ENCODE assay signal across 8 cellular contexts in the genomic region with DNA sequence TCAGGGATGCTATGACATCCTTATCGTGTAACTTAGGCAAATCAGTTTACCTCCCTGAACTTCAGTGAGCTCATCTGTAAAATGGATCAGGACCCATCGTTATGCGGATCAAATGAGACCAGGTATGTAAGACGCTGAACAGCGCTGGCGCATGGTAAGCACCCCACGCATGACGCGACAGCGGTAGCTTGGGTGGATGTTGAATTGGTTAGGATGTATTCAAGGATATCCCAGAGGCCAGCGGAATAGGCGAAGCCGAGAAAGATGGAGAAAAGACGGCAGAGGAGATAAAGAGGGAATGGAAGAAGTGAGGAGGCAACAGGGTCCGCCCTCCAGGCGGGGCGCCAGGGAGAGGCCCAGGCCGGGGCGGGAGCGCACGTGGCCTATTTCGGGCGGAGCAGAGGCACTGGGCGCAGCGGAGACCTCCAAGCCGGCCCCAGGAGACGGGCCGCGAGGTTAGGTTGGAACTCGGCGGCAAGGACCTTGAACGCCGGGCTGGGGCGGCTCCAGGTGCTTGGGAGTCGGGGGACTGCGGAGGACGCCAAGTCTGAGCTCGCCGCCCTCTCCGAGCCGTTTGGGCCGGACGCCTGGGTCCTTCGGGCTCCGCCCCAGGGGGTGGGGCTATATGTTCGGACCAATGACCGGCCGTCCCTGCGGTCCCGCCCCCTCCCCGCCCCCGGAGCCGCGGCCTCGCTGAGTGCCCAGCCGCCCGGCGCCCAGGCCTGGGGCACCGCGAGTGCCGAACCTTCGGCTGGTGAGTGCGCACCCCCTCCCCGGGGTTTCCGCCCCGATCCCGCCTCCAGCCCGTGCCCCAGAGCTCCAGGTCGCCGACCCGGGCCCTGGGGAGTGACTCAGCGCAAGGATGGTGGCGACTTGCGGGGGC. TPM values are rescaled to one million over a fixed set of nuclear protein-coding genes. Genes with fewer than 3 reads are reported as not detected.
DNase-seq lines count a peak whose midpoint lies in the region; ATAC-seq and TF ChIP-seq lines count a peak whose summit lies in the region.

Gene ZNF771, plus strand, starts transcription at position 696 of the 883 bp plus-strand sequence. CDS start 448 bp downstream, outside the sequence.

- H3K4me2 ChIP-seq in HCT116 (ENCODE audit: low read length) (peak within 1 kb of the TSS; percentile 88), SU-DHL-6 (ENCODE audit: low read depth, low read length, poor library complexity, severe bottlenecking) (peak within 1 kb of the TSS; percentile 75)

- no peaks in the 10 kb centered on the region for H3K9me3 Mint-ChIP-seq in activated naive CD8-positive, alpha-beta T cell treated with anti-CD3 and anti-CD28 coated beads, Interleukin-2, amount 50 U/mL, for 24 hours

- POLR2A ChIA-PET in HCT116 (lab: Charles Lee): interaction anchor here (1.3 to 2.7 kb wide), 5 partner anchors 10 to 72 kb away, joined by 3 to 10 read pairs (median 9); partner anchors contain the start of genes TBC1D10B and ZNF48

- H3K4me1 ChIP-seq in HCT116 (ENCODE audit: control insufficient read depth in 1 of 2, insufficient read depth in 2 of 2, low read length in 2 of 2) (peaks cover 18 to 26% of the 10 kb centered on the region in 2 experiments), transverse colon (peaks cover 12 to 30% (median 23%) of the 10 kb centered on the region in 4 donors)

- TF ChIP-seq POLR2A in HCT116 (IDR thresholded peaks at IDR 0.05; ENCODE audit: borderline replicate concordance, extremely low read depth, insufficient read depth, insufficient read length): peak; percentile 35
- TF ChIP-seq POLR2A in transverse colon (IDR thresholded peaks at IDR 0.05): peak; percentile 66

- H3K27me3 Mint-ChIP-seq in activated naive CD8-positive, alpha-beta T cell treated with anti-CD3 and anti-CD28 coated beads, Interleukin-2, amount 50 U/mL, for 24 hours: no peaks in the 10 kb centered on the region

- TF ChIP-seq RAD21 in HCT116 (IDR thresholded peaks at IDR 0.05; ENCODE audit: low read depth): no peak

- DNase-seq in HCT116 (ENCODE audit: low read depth, low spot score) (peak; percentile 73), MV-4-11 (lab: John Stamatoyannopoulos, UW) (peak; percentile 80), cardiac septum (ENCODE audit: low spot score) (peak; percentile 97), posterior cingulate gyrus (peak; percentile 89 to 99 (median 94)), transverse colon (peak; percentile 96)
- peak; percentile 96 for DNase-seq in activated naive CD8-positive, alpha-beta T cell treated with anti-CD3 and anti-CD28 coated beads, Interleukin-2, amount 50 U/mL, for 24 hours

- intact Hi-C loops in HCT116 (cut with micrococcal nuclease) (loop anchor here (5.0 kb wide), 1 partner anchor 315 kb away; the partner anchor contains the start of gene TBX6), cardiac septum (cut with DNase I) (loop anchor here (2.0 kb wide), 1 partner anchor 28 kb away; no protein-coding TSS in a partner anchor), posterior cingulate gyrus (cut with DNase I) (loop anchor here (1.0 to 5.0 kb wide), 2 partner anchors 12 to 40 kb away; partner anchors contain the start of gene ZNF48), transverse colon (cut with DNase I; ENCODE audit: low total_unique reads) (no loop called here)

- H3K36me3 ChIP-seq in HCT116 (ENCODE audit: control insufficient read depth in 1 of 2, insufficient read depth in 2 of 2, low read length in 2 of 2): peaks cover 2 to 9% of the 10 kb centered on the region in 2 experiments; a peak in 1 of 4 replicates
- H3K36me3 ChIP-seq in SU-DHL-6 (ENCODE audit: low read length): no peaks in the 10 kb centered on the region
- no peaks in the 10 kb centered on the region for H3K36me3 ChIP-seq in transverse colon

- ATAC-seq in HCT116: peak; percentile 87
- peak; percentile 84 for ATAC-seq in activated naive CD8-positive, alpha-beta T cell treated with anti-CD3 and anti-CD28 coated beads, Interleukin-2, amount 50 U/mL, for 24 hours

- H3K9ac ChIP-seq in HCT116 (ENCODE audit: low read length) (peak within 1 kb of the TSS; percentile 88), SU-DHL-6 (ENCODE audit: low read length) (peak within 1 kb of the TSS; percentile 72)

- peak within 1 kb of the TSS; percentile 87 for H3K27ac ChIP-seq in HCT116 (ENCODE audit: low read depth, low read length)
- H3K27ac ChIP-seq in SU-DHL-6 (ENCODE audit: low read depth, low read length): peak within 1 kb of the TSS; percentile 73
- H3K27ac ChIP-seq in transverse colon: peak within 1 kb of the TSS; percentile 77 to 95 (median 90)

- CTCF ChIA-PET in HCT116 (lab: Charles Lee): interaction anchor here (0.9 to 1.7 kb wide), 8 partner anchors 11 to 315 kb away, joined by 3 to 5 read pairs (median 4); partner anchors contain the start of genes DCTPP1, PRR14, TBX6 and ZNF48

- BruUV-seq in HCT116 (replicated peaks; lab: Mats Ljungman, UMichigan): TSS peak; percentile 85

- no peaks in the 10 kb centered on the region for H3K9me2 ChIP-seq in HCT116 (ENCODE audit: insufficient read depth)
- H3K9me2 ChIP-seq in SU-DHL-6 (replicated peaks; ENCODE audit: insufficient read depth, low read length): no peaks in the 10 kb centered on the region

- peak within 1 kb of the TSS; percentile 98 for H3K27ac Mint-ChIP-seq in activated naive CD8-positive, alpha-beta T cell treated with anti-CD3 and anti-CD28 coated beads, Interleukin-2, amount 50 U/mL, for 24 hours

- 0 to 2% methylated on average over 14 to 46 of the region's 74 CpGs for WGBS in transverse colon (ENCODE audit: low coverage in 1 of 2), 2 donors

- H3K79me2 ChIP-seq in HCT116 (ENCODE audit: insufficient read depth, low read length) (peaks cover 29% of the 10 kb centered on the region), SU-DHL-6 (ENCODE audit: insufficient read depth, low read length) (no peaks in the 10 kb centered on the region)

- H2AFZ ChIP-seq in HCT116 (ENCODE audit: low read depth, low read length, poor library complexity, severe bottlenecking) (peak within 1 kb of the TSS; percentile 5), SU-DHL-6 (ENCODE audit: low read depth, low read length, severe bottlenecking) (peak within 1 kb of the TSS; percentile 13)

- peaks cover 9% of the 10 kb centered on the region for H3K36me3 Mint-ChIP-seq in activated naive CD8-positive, alpha-beta T cell treated with anti-CD3 and anti-CD28 coated beads, Interleukin-2, amount 50 U/mL, for 24 hours (ENCODE audit: low read depth)

- H3K27me3 ChIP-seq in HCT116 (ENCODE audit: insufficient read depth, low read length) (no peaks in the 10 kb centered on the region), SU-DHL-6 (ENCODE audit: low read length) (no peaks in the 10 kb centered on the region), transverse colon (no peaks in the 10 kb centered on the region)

- in situ Hi-C loops in transverse colon (cut with MboI; ENCODE audit: low pct_ligation_motif_present in 1 of 4, low pct_unique_long_range_greater_than_20kb in 1 of 4, low sequenced_read_pairs in 3 of 4): loop anchor here (25.0 kb wide), 2 partner anchors 295 to 320 kb away; partner anchors contain the start of genes GDPD3 (in 2 of the 4), MAPK3 (in 2 of the 4), PPP4C (in 2 of the 4) and TBX6 (in 2 of the 4)

- H4K20me1 ChIP-seq in HCT116 (ENCODE audit: insufficient read depth) (no peaks in the 10 kb centered on the region), SU-DHL-6 (ENCODE audit: low read depth, low read length) (no peaks in the 10 kb centered on the region)

- H3K4me3 ChIP-seq in GM08714 (ENCODE audit: low read length) (peak within 1 kb of the TSS; percentile 94), HCT116 (replicated peaks in 1 of 2; ENCODE audit: low read depth in 1 of 2, low read length in 2 of 2) (peak within 1 kb of the TSS; percentile 80 to 93), SU-DHL-6 (ENCODE audit: insufficient read depth, low read length, poor library complexity, severe bottlenecking) (peak within 1 kb of the TSS; percentile 96), transverse colon (peak within 1 kb of the TSS; percentile 45 to 75 (median 60))

- no peak for TF ChIP-seq EP300 in transverse colon (IDR thresholded peaks at IDR 0.05; ENCODE audit: low read depth)

- peaks cover 33% of the 10 kb centered on the region for H3K4me1 Mint-ChIP-seq in activated naive CD8-positive, alpha-beta T cell treated with anti-CD3 and anti-CD28 coated beads, Interleukin-2, amount 50 U/mL, for 24 hours

- peaks cover 16% of the 10 kb centered on the region for H3F3A ChIP-seq in SU-DHL-6 (ENCODE audit: insufficient read depth)

- H3K4me3 Mint-ChIP-seq in activated naive CD8-positive, alpha-beta T cell treated with anti-CD3 and anti-CD28 coated beads, Interleukin-2, amount 50 U/mL, for 24 hours: peak within 1 kb of the TSS; percentile 88

- RAD21 ChIA-PET in HCT116 (lab: Charles Lee; ENCODE audit: low non-redundant PET in 1 of 2, low total read pairs in 2 of 2, uncharacterized antibody in 2 of 2, unreplicated experiment in 2 of 2): interaction anchor here (0.6 to 1.0 kb wide), 4 partner anchors 10 to 97 kb away, joined by 3 to 6 read pairs (median 4); no protein-coding TSS in a partner anchor

- H3K9me3 ChIP-seq in HCT116 (ENCODE audit: control insufficient read depth in 1 of 2, insufficient read depth in 1 of 2, low read depth in 1 of 2, low read length in 2 of 2): no peaks in the 10 kb centered on the region
- no peaks in the 10 kb centered on the region for H3K9me3 ChIP-seq in SU-DHL-6 (ENCODE audit: insufficient read depth, low read length)
- H3K9me3 ChIP-seq in transverse colon: no peaks in the 10 kb centered on the region

- no peak for TF ChIP-seq CTCF in HCT116 (IDR thresholded peaks at IDR 0.05 in 2 of 3, conservative IDR thresholded peaks at IDR 0.05 in 1 of 3; ENCODE audit: borderline replicate concordance in 1 of 3, insufficient read depth in 1 of 3, low read depth in 2 of 3, low read length in 2 of 3)
- TF ChIP-seq CTCF in SU-DHL-6 (IDR thresholded peaks at IDR 0.05; ENCODE audit: insufficient read depth, low read length, poor library complexity, severe bottlenecking): no peak
- peak in 2 of 5 experiments; percentile 24 to 31 for TF ChIP-seq CTCF in transverse colon (IDR thresholded peaks at IDR 0.05)

TF ChIP-seq in HCT116, 20 proteins besides CTCF, POLR2A, EP300 and RAD21 (continues in another document):
- no peak for TF ChIP-seq ELF1 (IDR thresholded peaks at IDR 0.05; ENCODE audit: borderline replicate concordance, low read depth)
- peak; percentile 87 for TF ChIP-seq EGR1 (IDR thresholded peaks at IDR 0.05; ENCODE audit: low read depth)
- no peak for TF ChIP-seq FOSL1 (IDR thresholded peaks at IDR 0.05; ENCODE audit: low read depth)
- TF ChIP-seq TCF7L2 (IDR thresholded peaks at IDR 0.05; ENCODE audit: borderline replicate concordance, extremely low read depth, insufficient read depth, insufficient read length): no peak
- TF ChIP-seq EZH2 (IDR thresholded peaks at IDR 0.05): no peak
- peak; percentile 64 for TF ChIP-seq SP1 (IDR thresholded peaks at IDR 0.05; ENCODE audit: low read depth)
- TF ChIP-seq POLR2AphosphoS5 (IDR thresholded peaks at IDR 0.05; ENCODE audit: low read depth, low read length): peak; percentile 89

RNA-seq across cellular contexts. Expression of gene ZNF771, which starts in this region (rescaled TPM):
- total RNA-seq in HCT116 (2021; ENCODE audit: unreplicated experiment): 11.0 TPM
- 5.7 and 7.0 TPM in 2 replicates for polyA plus RNA-seq in HCT116 (2012)
- 7.5 TPM for total RNA-seq in cardiac septum
- total RNA-seq in transverse colon: 10 to 100 TPM in 3 of 4 donors, 1 to 10 TPM in 1; 7.4 to 28.1 (median 15.1) TPM

Comparison
In these comparisons a context has a peak if more than half of its experiments do, and no peak if none do; other contexts are left out.
1. Peak in every context shown above with its lines: DNase-seq, ATAC-seq, H3K4me3 ChIP-seq and H3K27ac ChIP-seq.